In genomic region chr6:52998603-52999002, GRCh38 we compare ENCODE assay signal across 8 cellular contexts.
"Had no signal": no experiment of that assay in that cellular context is flagged by ENCODE, and none has a peak within 500 bp of the region (broad histone marks: within the 10 kb centered on the region; RNA-seq: fewer than 3 reads in every experiment).

No MANE protein-coding gene starts in this region.

- ATAC-seq: GM23338 had no signal

- H3K4me3 ChIP-seq: GM23338 had no signal

- H2AFZ ChIP-seq: GM23338 had no signal

- DNase-seq: H9, HCEC 1CT, HFFc6, KG1 had no signal

- FAIRE-seq: H1, H54, HTR-8/SVneo had no signal

- H3K4me2 ChIP-seq: GM23338 had no signal
